ENCODE assay signal across 21 cellular contexts in the genomic region with DNA sequence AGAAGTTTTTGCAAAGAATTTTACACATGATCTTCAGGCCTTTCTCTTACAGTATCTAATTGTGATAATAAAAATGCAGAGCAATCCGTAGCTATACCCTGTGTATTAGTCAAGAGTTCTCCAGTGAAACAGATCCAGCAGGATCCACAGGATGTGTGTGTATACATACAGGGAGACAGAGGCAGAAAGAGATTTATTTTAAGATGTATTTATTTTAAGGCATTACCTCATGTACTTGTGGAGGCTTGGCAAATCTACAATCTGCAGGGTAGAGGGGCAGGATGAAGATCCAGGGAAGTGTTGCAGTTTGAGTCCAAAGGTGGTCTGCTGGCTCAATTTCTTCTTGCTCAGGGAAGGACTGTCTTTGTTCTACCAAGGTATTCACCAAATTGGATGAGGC.
"Had no signal": no experiment of that assay in that cellular context is flagged by ENCODE, and none has a peak within 500 bp of the region (broad histone marks: within the 10 kb centered on the region; RNA-seq: fewer than 3 reads in every experiment).

No MANE protein-coding gene starts in this region.

- H3K4me3 ChIP-seq: colonic mucosa, esophagus muscularis mucosa, lower lobe of right lung, pancreas, skin epidermis, transverse colon had no signal

- H3K36me3 ChIP-seq: colonic mucosa, esophagus muscularis mucosa, lower lobe of right lung, pancreas, transverse colon had no signal

- H3K9me3 Mint-ChIP-seq: activated CD4-positive, alpha-beta T cell treated with anti-CD3 and anti-CD28 coated beads, Interleukin-2, amount 10 ng/mL, durations not matched to agents 24 days and 14 days; activated naive CD4-positive, alpha-beta T cell treated with anti-CD3 and anti-CD28 coated beads, Interleukin-2, amount 50 U/mL, for 72 hours; activated T-cell treated with anti-CD3 and anti-CD28 coated beads, Interleukin-2, amount 50 U/mL, for 72 hours; stimulated activated naive B cell treated with anti-CD40 and anti-IgM and Interleukin-4, amounts not matched to agents 10 μg/mL and 1 μg/mL and 100 μg/mL, for 72 hours had no signal

- DNase-seq: activated CD4-positive, alpha-beta T cell treated with anti-CD3 and anti-CD28 coated beads, Interleukin-2, amount 10 ng/mL, durations not matched to agents 24 days and 14 days; activated CD4-positive, CD25-positive, alpha-beta regulatory T cell; activated CD8-positive, alpha-beta memory T cell treated with anti-CD3 and anti-CD28 coated beads, Interleukin-2, amount 50 U/mL, for 4 hours; activated CD8-positive, alpha-beta T cell treated with anti-CD3 and anti-CD28 coated beads, Interleukin-2, amount 10 ng/mL, durations not matched to agents 7 days and 5 days; activated gamma-delta T cell; activated T-cell treated with anti-CD3 and anti-CD28 coated beads, Interleukin-2, amount 50 U/mL, for 72 hours; amniotic stem cell; colonic mucosa; foreskin fibroblast; lower lobe of right lung; pancreas; SIG-M5; stimulated activated CD4-positive, alpha-beta T cell treated with anti-CD3 and anti-CD28 coated beads, Interleukin-15, amount 100 ng/mL, for 24 hours; stimulated activated CD4-positive, alpha-beta T cell treated with anti-CD3 and anti-CD28 coated beads, Interleukin-4, amount 100 ng/mL, for 1 hour; stimulated activated naive B cell treated with anti-CD40 and anti-IgM and Interleukin-4, amounts not matched to agents 10 μg/mL and 1 μg/mL and 100 μg/mL, for 72 hours; substantia nigra; transverse colon had no signal

- H3K27me3 Mint-ChIP-seq: activated CD4-positive, alpha-beta T cell treated with anti-CD3 and anti-CD28 coated beads, Interleukin-2, amount 10 ng/mL, durations not matched to agents 24 days and 14 days; stimulated activated naive B cell treated with anti-CD40 and anti-IgM and Interleukin-4, amounts not matched to agents 10 μg/mL and 1 μg/mL and 100 μg/mL, for 72 hours had no signal

- H3K27ac Mint-ChIP-seq: activated CD4-positive, alpha-beta T cell treated with anti-CD3 and anti-CD28 coated beads, Interleukin-2, amount 10 ng/mL, durations not matched to agents 24 days and 14 days; activated CD8-positive, alpha-beta T cell treated with anti-CD3 and anti-CD28 coated beads, Interleukin-2, amount 10 ng/mL, durations not matched to agents 7 days and 5 days; activated naive CD4-positive, alpha-beta T cell treated with anti-CD3 and anti-CD28 coated beads, Interleukin-2, amount 50 U/mL, for 72 hours; activated T-cell treated with anti-CD3 and anti-CD28 coated beads, Interleukin-2, amount 50 U/mL, for 72 hours; mesothelial cell of epicardium had no signal

- H3K9me3 ChIP-seq: colonic mucosa, esophagus muscularis mucosa, lower lobe of right lung, pancreas, transverse colon had no signal

- H3K27me3 ChIP-seq: colonic mucosa, esophagus muscularis mucosa, pancreas, transverse colon had no signal

- H3K4me1 ChIP-seq: colonic mucosa had no signal

- H3K4me3 Mint-ChIP-seq: activated CD4-positive, alpha-beta T cell treated with anti-CD3 and anti-CD28 coated beads, Interleukin-2, amount 10 ng/mL, durations not matched to agents 24 days and 14 days; activated CD8-positive, alpha-beta T cell treated with anti-CD3 and anti-CD28 coated beads, Interleukin-2, amount 10 ng/mL, durations not matched to agents 7 days and 5 days; activated T-cell treated with anti-CD3 and anti-CD28 coated beads, Interleukin-2, amount 50 U/mL, for 72 hours; mesothelial cell of epicardium; stimulated activated naive B cell treated with anti-CD40 and anti-IgM and Interleukin-4, amounts not matched to agents 10 μg/mL and 1 μg/mL and 100 μg/mL, for 72 hours had no signal

- ATAC-seq: activated CD8-positive, alpha-beta T cell treated with anti-CD3 and anti-CD28 coated beads, Interleukin-2, amount 10 ng/mL, durations not matched to agents 7 days and 5 days; activated naive CD4-positive, alpha-beta T cell treated with anti-CD3 and anti-CD28 coated beads, Interleukin-2, amount 50 U/mL, for 72 hours; activated T-cell treated with anti-CD3 and anti-CD28 coated beads, Interleukin-2, amount 50 U/mL, for 72 hours; lower lobe of right lung; pancreas; stimulated activated naive B cell treated with anti-CD40 and anti-IgM and Interleukin-4, amounts not matched to agents 10 μg/mL and 1 μg/mL and 100 μg/mL, for 72 hours had no signal

- H3K27ac ChIP-seq: colonic mucosa, esophagus muscularis mucosa, lower lobe of right lung, pancreas, skin epidermis, transverse colon had no signal

- H3K4me1 Mint-ChIP-seq: activated CD4-positive, alpha-beta T cell treated with anti-CD3 and anti-CD28 coated beads, Interleukin-2, amount 10 ng/mL, durations not matched to agents 24 days and 14 days had no signal
